9 cellular contexts compared by ENCODE assay signal in genomic region chr2:39696072-39696471, GRCh38. TPM values are rescaled to one million over a fixed set of nuclear protein-coding genes. Genes with fewer than 3 reads are reported as not detected.
DNase-seq lines count a peak whose midpoint lies in the region; ATAC-seq and TF ChIP-seq lines count a peak whose summit lies in the region.
"Had no signal": no experiment of that assay in that cellular context is flagged by ENCODE, and none has a peak within 500 bp of the region (broad histone marks: within the 10 kb centered on the region; RNA-seq: fewer than 3 reads in every experiment).

No MANE protein-coding gene starts in this region.

- peaks cover 3% of the 10 kb centered on the region for H3K9me3 ChIP-seq in lower lobe of right lung

- no peaks in the 10 kb centered on the region for H3K27me3 ChIP-seq in lower lobe of right lung (ENCODE audit: low read depth)

- peaks cover 11% of the 10 kb centered on the region for H3K4me1 Mint-ChIP-seq in Calu3 (ENCODE audit: low read depth, unreplicated experiment)
- peaks cover 41% of the 10 kb centered on the region for H3K4me1 Mint-ChIP-seq in brain

- BruUV-seq in Calu3 (replicated peaks; lab: Mats Ljungman, UMichigan) = no TSS peak

- H3K27me3 Mint-ChIP-seq in Calu3 (ENCODE audit: unreplicated experiment) = peaks cover 4% of the 10 kb centered on the region
- H3K27me3 Mint-ChIP-seq in brain = peaks cover 3% of the 10 kb centered on the region

- peak; percentile 61 to 75 for ATAC-seq in lower lobe of right lung
- no peak for ATAC-seq in GM19035 (IDR thresholded peaks at IDR 0.05; ENCODE audit: unreplicated experiment)
- ATAC-seq in HG03135 (IDR thresholded peaks at IDR 0.05; ENCODE audit: unreplicated experiment) = no peak

- intact Hi-C loops in Calu3 (cut with micrococcal nuclease; ENCODE audit: unreplicated experiment) = loop anchor here (2.0 kb wide), 2 partner anchors 53 to 183 kb away; no protein-coding TSS in a partner anchor
- intact Hi-C loops in lower lobe of right lung (cut with DNase I) = no loop called here

- no peak overlapping the region for H3K27ac Mint-ChIP-seq in Calu3 (ENCODE audit: unreplicated experiment)
- peak overlapping the region; percentile 55 to 93 (median 74) for H3K27ac Mint-ChIP-seq in brain

- H3K4me3 Mint-ChIP-seq in Calu3 (ENCODE audit: low read depth, unreplicated experiment) = no peak overlapping the region
- no peak overlapping the region for H3K4me3 Mint-ChIP-seq in brain

- TF ChIP-seq CTCF in Calu3 (IDR thresholded peaks at IDR 0.05; ENCODE audit: unreplicated experiment) (no peak), brain (conservative IDR thresholded peaks at IDR 0.05) (no peak), lower lobe of right lung (IDR thresholded peaks at IDR 0.05) (no peak)

- no peak overlapping the region for H3K4me3 ChIP-seq in lower lobe of right lung

- CTCF ChIA-PET in Calu3 (lab: Charles Lee) = interaction anchor here (0.6 to 3.0 kb wide), 3 partner anchors 28 to 316 kb away, joined by 3 to 16 read pairs (median 4); no protein-coding TSS in a partner anchor

- no peaks in the 10 kb centered on the region for H3K36me3 ChIP-seq in lower lobe of right lung

- H3K36me3 Mint-ChIP-seq in Calu3 (ENCODE audit: insufficient read depth, unreplicated experiment) = no peaks in the 10 kb centered on the region
- peaks cover 30% of the 10 kb centered on the region for H3K36me3 Mint-ChIP-seq in brain

- H3K9me3 Mint-ChIP-seq in Calu3 (ENCODE audit: low read depth, unreplicated experiment) (peaks cover 2% of the 10 kb centered on the region), brain (peaks cover 11 to 25% (median 22%) of the 10 kb centered on the region in 5 experiments)

- DNase-seq in Calu3 (peak; percentile 3), NCI-H187 treated with DMSO at 0.1 percent for 48 hours (lab: John Stamatoyannopoulos, UW) (peak; percentile 87), lower lobe of right lung (no peak), GM19238 (ENCODE audit: insufficient read length, low spot score) (no peak), HPDE6-E6E7 (ENCODE audit: extremely low spot score) (no peak)
- DNase-seq: T-helper 2 cell had no signal

- H3K4me1 ChIP-seq in lower lobe of right lung = peaks cover 19% of the 10 kb centered on the region

- H3K27ac ChIP-seq in lower lobe of right lung = peak overlapping the region; percentile 32

RNA-seq across cellular contexts. Expression of gene TMEM178A, which starts 30.4 kb away (rescaled TPM):
- total RNA-seq in Calu3 (2022) (0.50 and 2.1 TPM in 2 replicates), lower lobe of right lung (3.2 TPM)
- 25.1 TPM for polyA plus RNA-seq in brain (ENCODE audit: insufficient read depth, low read depth, low replicate concordance)

Comparison
In these comparisons a context has a peak if more than half of its experiments do, and no peak if none do; other contexts are left out.
1. DNase-seq: peak in Calu3 (single experiment) and NCI-H187 treated with DMSO at 0.1 percent for 48 hours (single experiment); none in lower lobe of right lung (single experiment), GM19238 (single experiment) and HPDE6-E6E7 (single experiment).
2. ATAC-seq: peak in lower lobe of right lung (2 of 2); none in GM19035 (single experiment) and HG03135 (single experiment).